In the genomic region with DNA sequence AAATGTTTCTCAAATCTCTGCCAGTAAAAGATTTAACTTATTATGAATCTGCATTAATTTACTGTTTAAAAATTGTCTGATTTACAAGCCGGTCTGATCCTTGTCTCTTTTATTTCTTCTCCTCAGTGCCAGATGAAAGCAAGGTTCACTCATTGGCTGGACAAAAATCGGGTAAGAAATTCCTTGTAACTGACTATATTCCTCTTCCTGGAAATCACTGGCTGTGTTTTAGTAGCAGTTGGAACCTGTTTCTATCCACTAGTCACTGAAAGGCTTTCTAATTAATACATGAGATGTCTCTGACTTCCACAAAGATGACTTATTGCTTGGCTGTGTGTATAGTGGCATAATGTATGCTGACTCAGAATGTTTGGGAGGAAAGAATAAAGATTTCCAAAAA, we compare ENCODE assay signal across 1 cellular context.
TF ChIP-seq lines count a peak whose summit lies in the region.

No MANE protein-coding gene starts in this region.

TF ChIP-seq in K562, 482 proteins besides CTCF, POLR2A, EP300 and RAD21 (continued from another document):
- no peak for TF ChIP-seq SFPQ (IDR thresholded peaks at IDR 0.05; ENCODE audit: low read depth, low read length)
- TF ChIP-seq MEIS2 (IDR thresholded peaks at IDR 0.05; ENCODE audit: partially characterized antibody), result peak; percentile 48
- no peak for TF ChIP-seq ZNF175 (CRISPR knock-in tag; IDR thresholded peaks at IDR 0.05; ENCODE audit: low read depth)
TF ChIP-seq in K562: peak in this region for 1.
